ENCODE assay signal across 9 cellular contexts in the genomic region with DNA sequence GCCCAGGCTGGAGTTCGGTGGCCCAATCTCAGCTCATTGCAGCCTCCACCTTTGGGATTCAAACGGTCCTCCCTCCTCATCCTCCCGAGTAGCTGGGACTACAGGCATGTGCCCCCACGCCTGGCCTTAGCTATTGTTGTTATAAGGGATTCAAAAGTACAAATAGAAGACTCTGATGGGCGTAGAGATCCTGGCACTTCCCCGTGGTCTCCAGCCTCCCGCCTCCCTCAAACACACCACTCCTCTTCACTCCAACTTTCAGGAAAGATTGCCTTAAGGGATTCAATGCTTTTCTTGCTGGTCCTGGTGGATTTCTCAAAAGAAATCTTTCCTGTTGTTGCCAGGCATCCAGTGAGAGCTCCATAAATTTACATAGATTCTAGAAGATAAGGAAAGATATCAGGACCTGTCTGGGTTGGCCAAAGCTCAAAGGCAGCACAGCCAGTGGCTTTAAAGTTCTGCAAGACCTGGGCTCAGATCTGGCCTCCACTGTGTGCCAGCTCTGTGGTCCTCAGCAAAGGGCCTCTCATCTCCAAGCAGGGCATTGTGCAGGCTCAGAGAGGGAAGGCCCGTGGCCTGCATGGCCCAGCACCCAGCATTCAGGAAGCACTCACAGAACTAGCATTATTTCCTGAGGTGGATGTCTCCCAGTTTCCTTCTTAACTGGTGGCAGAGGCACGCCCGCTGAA. TPM values are rescaled to one million over a fixed set of nuclear protein-coding genes. Genes with fewer than 3 reads are reported as not detected.
A peak's percentile ranks its signal among the peaks of the same experiment; 100 is the strongest.
DNase-seq lines count a peak whose midpoint lies in the region; ATAC-seq, FAIRE-seq and TF ChIP-seq lines count a peak whose summit lies in the region.
"Had no signal": no experiment of that assay in that cellular context is flagged by ENCODE, and none has a peak within 500 bp of the region (broad histone marks: within the 10 kb centered on the region; RNA-seq: fewer than 3 reads in every experiment).

No MANE protein-coding gene starts in this region.

- no peak for ATAC-seq in CD4-positive, alpha-beta T cell (ENCODE audit: poor library complexity)
- no peak for ATAC-seq in PC-3

- no peak overlapping the region for H2BK5ac ChIP-seq in neuronal stem cell (ENCODE audit: low read length)

- H3K79me1 ChIP-seq in neuronal stem cell (ENCODE audit: low read depth, low read length) = peaks cover 7% of the 10 kb centered on the region

- CTCF ChIA-PET in CD4-positive, alpha-beta T cell (lab: Charles Lee) = no interaction called here
- CTCF ChIA-PET in PC-3 (lab: Charles Lee) = interaction anchor here (0.6 to 1.0 kb wide), 2 partner anchors 12 to 51 kb away, joined by 4 to 7 read pairs; no protein-coding TSS in a partner anchor
- CTCF ChIA-PET in endothelial cell of umbilical vein (lab: Charles Lee) = interaction anchor here (1.4 to 2.7 kb wide), 6 partner anchors 8 to 44 kb away, joined by 3 to 15 read pairs (median 7); a partner anchor contains a TSS

- peak overlapping the region; percentile 46 for H3K4me3 Mint-ChIP-seq in CD4-positive, alpha-beta T cell

- H4K8ac ChIP-seq in neuronal stem cell (ENCODE audit: low read depth, low read length) = no peak overlapping the region

- H3K36me3 Mint-ChIP-seq in CD4-positive, alpha-beta T cell (ENCODE audit: low read depth) = no peaks in the 10 kb centered on the region

- H3K9ac ChIP-seq in PC-3 (ENCODE audit: low read length) (no peak overlapping the region), endothelial cell of umbilical vein (replicated peaks; ENCODE audit: extremely low read depth, insufficient read depth, low read length) (no peak overlapping the region), neuronal stem cell (ENCODE audit: low read depth, low read length, poor library complexity) (peak overlapping the region; percentile 85)

- H3K9me3 ChIP-seq in CD4-positive, alpha-beta T cell (ENCODE audit: control insufficient read depth, low read length) = no peaks in the 10 kb centered on the region
- H3K9me3 ChIP-seq in PC-3 (ENCODE audit: low read length) (no peaks in the 10 kb centered on the region), endothelial cell of umbilical vein (replicated peaks; ENCODE audit: control insufficient read depth, insufficient read depth, low read length) (no peaks in the 10 kb centered on the region), neuronal stem cell (replicated peaks in 1 of 2; ENCODE audit: control insufficient read depth in 2 of 2, insufficient read depth in 1 of 2, low read depth in 1 of 2, low read length in 2 of 2) (no peaks in the 10 kb centered on the region)
- H3K9me3 ChIP-seq: adrenal gland had no signal

- TSS peak; percentile 43 for BruUV-seq in PC-3 (replicated peaks; lab: Mats Ljungman, UMichigan)
- BruUV-seq in endothelial cell of umbilical vein (replicated peaks; lab: Mats Ljungman, UMichigan) = TSS peak; percentile 35

- H3K4ac ChIP-seq in neuronal stem cell (ENCODE audit: low read length) = no peak overlapping the region

- intact Hi-C loops in CD4-positive, alpha-beta T cell (cut with DNase I, micrococcal nuclease) = no loop called here
- intact Hi-C loops in PC-3 (cut with micrococcal nuclease) = no loop called here
- intact Hi-C loops in endothelial cell of umbilical vein (cut with micrococcal nuclease) = no loop called here

- H3K14ac ChIP-seq in neuronal stem cell (ENCODE audit: low read length) = peak overlapping the region; percentile 89

- no peaks in the 10 kb centered on the region for H3K9me3 Mint-ChIP-seq in CD4-positive, alpha-beta T cell

- no peak overlapping the region for H4K91ac ChIP-seq in neuronal stem cell (ENCODE audit: low read depth, low read length, poor library complexity)

- H3K9me1 ChIP-seq in endothelial cell of umbilical vein (replicated peaks; ENCODE audit: control insufficient read depth, extremely low read depth, insufficient read depth, low read length) = no peaks in the 10 kb centered on the region

- no peak overlapping the region for H2BK12ac ChIP-seq in neuronal stem cell (ENCODE audit: low read length)

- no peak for FAIRE-seq in endothelial cell of umbilical vein (lab: Jason Lieb, UNC)

- no peaks in the 10 kb centered on the region for H3F3A ChIP-seq in PC-3 (ENCODE audit: low read length, unreplicated experiment)

- no peaks in the 10 kb centered on the region for H3K9me2 ChIP-seq in PC-3 (replicated peaks; ENCODE audit: low read length)

- no peak overlapping the region for H2AK5ac ChIP-seq in neuronal stem cell (ENCODE audit: low read depth, low read length)

- H3K79me2 ChIP-seq in PC-3 (ENCODE audit: low read length) (no peaks in the 10 kb centered on the region), endothelial cell of umbilical vein (ENCODE audit: control insufficient read depth, insufficient read depth, low read length) (no peaks in the 10 kb centered on the region)

- H3K36me3 ChIP-seq in PC-3 (ENCODE audit: low read depth, low read length) = no peaks in the 10 kb centered on the region
- H3K36me3 ChIP-seq in endothelial cell of umbilical vein (ENCODE audit: control insufficient read depth in 2 of 2, extremely low read depth in 1 of 2, insufficient read depth in 2 of 2, low read length in 2 of 2) = no peaks in the 10 kb centered on the region
- H3K36me3 ChIP-seq in neuronal stem cell (replicated peaks in 1 of 2; ENCODE audit: control insufficient read depth in 2 of 2, insufficient read depth in 2 of 2, low read length in 2 of 2) = peaks cover 8 to 14% of the 10 kb centered on the region in 2 donors
- H3K36me3 ChIP-seq: adrenal gland had no signal

- no peak overlapping the region for H3K27ac ChIP-seq in CD4-positive, alpha-beta T cell (ENCODE audit: low read depth, low read length)
- no peak overlapping the region for H3K27ac ChIP-seq in PC-3 (ENCODE audit: low read length)
- no peak overlapping the region for H3K27ac ChIP-seq in endothelial cell of umbilical vein (ENCODE audit: insufficient read depth, low read depth, low read length)
- H3K27ac ChIP-seq in neuronal stem cell (replicated peaks; ENCODE audit: low read length) = peak overlapping the region; percentile 11

- H2BK15ac ChIP-seq in neuronal stem cell (ENCODE audit: low read length) = no peak overlapping the region

- H3K4me3 ChIP-seq in PC-3 (ENCODE audit: low read length) = peak overlapping the region; percentile 73
- peak overlapping the region in 1 of 3 experiments; percentile 46 for H3K4me3 ChIP-seq in endothelial cell of umbilical vein (replicated peaks in 1 of 3; ENCODE audit: insufficient read depth in 1 of 3, low read depth in 1 of 3, low read length in 3 of 3)
- peak overlapping the region; percentile 74 to 91 for H3K4me3 ChIP-seq in neuronal stem cell (ENCODE audit: low read length in 2 of 2)

- dilution Hi-C loops in endothelial cell of umbilical vein (cut with MboI; ENCODE audit: extremely low pct_ligation_motif_present, low sequenced_read_pairs) = no loop called here

- TF ChIP-seq CTCF in CD4-positive, alpha-beta T cell (IDR thresholded peaks at IDR 0.05) = no peak
- no peak for TF ChIP-seq CTCF in PC-3 (conservative IDR thresholded peaks at IDR 0.05; ENCODE audit: low read depth, low read length)
- no peak for TF ChIP-seq CTCF in endothelial cell of umbilical vein (IDR thresholded peaks at IDR 0.05; ENCODE audit: extremely low read depth in 1 of 2, insufficient read depth in 1 of 2, low read depth in 1 of 2, low read length in 2 of 2)

- no peak overlapping the region for H3K27ac Mint-ChIP-seq in CD4-positive, alpha-beta T cell

- peak overlapping the region; percentile 76 for H3K18ac ChIP-seq in neuronal stem cell (ENCODE audit: low read length)

- WGBS in neuronal stem cell (ENCODE audit: extremely low coverage in 2 of 2, insufficient read length in 2 of 2, insufficient replicate concordance in 1 of 2), 2 donors = no CpG with 5 or more reads among the region's 10 CpGs

- peak overlapping the region; percentile 99 for H3K23ac ChIP-seq in neuronal stem cell (ENCODE audit: low read depth, low read length, poor library complexity)

- H2BK120ac ChIP-seq in neuronal stem cell (ENCODE audit: low read depth, low read length) = no peak overlapping the region

- no peak for DNase-seq in CD4-positive, alpha-beta T cell
- DNase-seq in PC-3 = no peak
- DNase-seq in endothelial cell of umbilical vein (ENCODE audit: low read depth, low spot score) = no peak
- DNase-seq in neuronal stem cell (ENCODE audit: low spot score) = no peak
- DNase-seq in NAMALWA (ENCODE audit: low spot score) = no peak
- DNase-seq in NCI-H146 (lab: John Stamatoyannopoulos, UW) = no peak
- DNase-seq in COLO829 (ENCODE audit: low spot score) = no peak
- DNase-seq in NCI-H2081 treated with DMSO at 0.1 percent for 48 hours (lab: John Stamatoyannopoulos, UW) = no peak

- peaks cover 9% of the 10 kb centered on the region for H3K4me1 Mint-ChIP-seq in CD4-positive, alpha-beta T cell (ENCODE audit: low read depth)

- H2AFZ ChIP-seq in PC-3 (ENCODE audit: low read length) (peak overlapping the region; percentile 89; the same call in 1 of the 2 replicates), endothelial cell of umbilical vein (ENCODE audit: low read depth, low read length) (no peak overlapping the region), neuronal stem cell (ENCODE audit: low read length) (peak overlapping the region; percentile 91)

- TF ChIP-seq POLR2A in endothelial cell of umbilical vein (IDR thresholded peaks at IDR 0.05; ENCODE audit: low read depth, low read length) = no peak

- POLR2A ChIA-PET in CD4-positive, alpha-beta T cell (lab: Charles Lee) = no interaction called here
- POLR2A ChIA-PET in PC-3 (lab: Charles Lee; ENCODE audit: unreplicated experiment) = interaction anchor here (0.9 kb wide), 1 partner anchor 28 kb away, joined by 5 read pairs; a partner anchor contains a TSS
- POLR2A ChIA-PET in endothelial cell of umbilical vein (lab: Charles Lee) = no interaction called here

- peak overlapping the region; percentile 90 for H3K4me2 ChIP-seq in PC-3 (ENCODE audit: low read length)
- peak overlapping the region; percentile 27 for H3K4me2 ChIP-seq in endothelial cell of umbilical vein (ENCODE audit: insufficient read depth, low read length)
- H3K4me2 ChIP-seq in neuronal stem cell (ENCODE audit: insufficient read depth, low read length, poor library complexity, severe bottlenecking) = peak overlapping the region; percentile 85

- peaks cover 30% of the 10 kb centered on the region for H3K27me3 ChIP-seq in CD4-positive, alpha-beta T cell (ENCODE audit: control insufficient read depth, insufficient read depth, low read length)
- no peaks in the 10 kb centered on the region for H3K27me3 ChIP-seq in PC-3 (ENCODE audit: low read length)
- peaks cover 8 to 14% of the 10 kb centered on the region in 2 experiments for H3K27me3 ChIP-seq in endothelial cell of umbilical vein (ENCODE audit: control insufficient read depth in 2 of 2, insufficient read depth in 2 of 2, low read length in 2 of 2)
- peaks cover 0 to 30% (median 0%) of the 10 kb centered on the region in 3 experiments for H3K27me3 ChIP-seq in neuronal stem cell (ENCODE audit: control insufficient read depth in 3 of 3, insufficient read depth in 3 of 3, low read depth in 1 of 3, low read length in 3 of 3)

- peaks cover 40% of the 10 kb centered on the region for H3K27me3 Mint-ChIP-seq in CD4-positive, alpha-beta T cell

- H4K20me1 ChIP-seq in PC-3 (ENCODE audit: low read length) = no peaks in the 10 kb centered on the region
- H4K20me1 ChIP-seq in endothelial cell of umbilical vein (replicated peaks; ENCODE audit: control insufficient read depth, extremely low read depth, insufficient read depth, low read length) = no peaks in the 10 kb centered on the region

- H3K4me1 ChIP-seq in PC-3 (ENCODE audit: insufficient read depth, low read length) = 0 out of 2 replicates have a peak, but pooled peaks cover 6% of the 10 kb centered on the region
- H3K4me1 ChIP-seq in endothelial cell of umbilical vein (ENCODE audit: control insufficient read depth, extremely low read depth, insufficient read depth, low read length) = peaks cover 5% of the 10 kb centered on the region
- H3K4me1 ChIP-seq in neuronal stem cell (ENCODE audit: control insufficient read depth in 2 of 2, insufficient read depth in 1 of 2, low read depth in 1 of 2, low read length in 2 of 2) = peaks cover 8 to 21% of the 10 kb centered on the region in 2 donors

RNA-seq across cellular contexts. Expression of a gene that starts 1.1 kb away (rescaled TPM):
- not detected for total RNA-seq in CD4-positive, alpha-beta T cell
- total RNA-seq in PC-3 (2014; rRNA removed) (23.7 and 27.0 TPM in 2 replicates), endothelial cell of umbilical vein (35.3 and 39.7 TPM in 2 replicates)
- polyA plus RNA-seq in endothelial cell of umbilical vein = 17.8 and 19.8 TPM in 2 replicates
- polyA plus RNA-seq in endothelial cell of umbilical vein (2011; cell fraction: cytosol; rRNA removed) = 14.0 and 20.0 TPM in 2 replicates
- 17.9 and 21.7 TPM in 2 replicates for polyA plus RNA-seq in endothelial cell of umbilical vein (2011; cell fraction: nucleus; rRNA removed)
- 2.1 and 2.9 TPM in 2 replicates for polyA plus RNA-seq in endothelial cell of umbilical vein (2012)
- polyA minus RNA-seq in endothelial cell of umbilical vein = 35.6 and 39.3 TPM in 2 replicates
- polyA minus RNA-seq in endothelial cell of umbilical vein (2011; cell fraction: cytosol; rRNA and poly(A)+ RNA removed) = 7.6 TPM
- polyA minus RNA-seq in endothelial cell of umbilical vein (2011; cell fraction: nucleus; rRNA and poly(A)+ RNA removed) = 7.7 and 11.8 TPM in 2 replicates
- polyA plus RNA-seq in neuronal stem cell (2013, experiment 1 of 2) = 90.6 TPM
- polyA plus RNA-seq in neuronal stem cell (2013, experiment 2 of 2) = 91.1 TPM

RNA-seq across cellular contexts. Expression of a gene that starts 28.0 kb away (rescaled TPM):
- 100 to 1,000 TPM; 105 to 107 TPM for total RNA-seq in CD4-positive, alpha-beta T cell
- total RNA-seq in PC-3 (2014; rRNA removed) (22.0 and 25.6 TPM in 2 replicates), endothelial cell of umbilical vein (58.1 and 65.9 TPM in 2 replicates)
- polyA plus RNA-seq in endothelial cell of umbilical vein = 28.7 and 31.1 TPM in 2 replicates
- polyA plus RNA-seq in endothelial cell of umbilical vein (2011; cell fraction: cytosol; rRNA removed) = 16.2 and 18.9 TPM in 2 replicates
- 46.7 and 63.2 TPM in 2 replicates for polyA plus RNA-seq in endothelial cell of umbilical vein (2011; cell fraction: nucleus; rRNA removed)
- polyA plus RNA-seq in endothelial cell of umbilical vein (2012) = 22.1 and 28.9 TPM in 2 replicates
- 70.8 and 84.9 TPM in 2 replicates for polyA minus RNA-seq in endothelial cell of umbilical vein
- polyA minus RNA-seq in endothelial cell of umbilical vein (2011; cell fraction: cytosol; rRNA and poly(A)+ RNA removed) = 44.0 TPM
- 88.8 and 110 TPM in 2 replicates for polyA minus RNA-seq in endothelial cell of umbilical vein (2011; cell fraction: nucleus; rRNA and poly(A)+ RNA removed)
- polyA plus RNA-seq in neuronal stem cell (2013, experiment 1 of 2) = 22.4 TPM
- 21.0 TPM for polyA plus RNA-seq in neuronal stem cell (2013, experiment 2 of 2)

Comparison
In these comparisons a context has a peak if more than half of its experiments do, and no peak if none do; other contexts are left out.
1. H3K4me2 ChIP-seq: peak in every context shown above with its lines; median percentile 90 in PC-3; 85 in neuronal stem cell; 27 in endothelial cell of umbilical vein.
2. RNA of a gene that starts 1.1 kb away (total RNA-seq): 35.3 to 39.7 TPM in endothelial cell of umbilical vein and 23.7 to 27.0 TPM in PC-3; not detected in CD4-positive, alpha-beta T cell; every median in the first group is over 10 times any median in the second.